In the genomic region with DNA sequence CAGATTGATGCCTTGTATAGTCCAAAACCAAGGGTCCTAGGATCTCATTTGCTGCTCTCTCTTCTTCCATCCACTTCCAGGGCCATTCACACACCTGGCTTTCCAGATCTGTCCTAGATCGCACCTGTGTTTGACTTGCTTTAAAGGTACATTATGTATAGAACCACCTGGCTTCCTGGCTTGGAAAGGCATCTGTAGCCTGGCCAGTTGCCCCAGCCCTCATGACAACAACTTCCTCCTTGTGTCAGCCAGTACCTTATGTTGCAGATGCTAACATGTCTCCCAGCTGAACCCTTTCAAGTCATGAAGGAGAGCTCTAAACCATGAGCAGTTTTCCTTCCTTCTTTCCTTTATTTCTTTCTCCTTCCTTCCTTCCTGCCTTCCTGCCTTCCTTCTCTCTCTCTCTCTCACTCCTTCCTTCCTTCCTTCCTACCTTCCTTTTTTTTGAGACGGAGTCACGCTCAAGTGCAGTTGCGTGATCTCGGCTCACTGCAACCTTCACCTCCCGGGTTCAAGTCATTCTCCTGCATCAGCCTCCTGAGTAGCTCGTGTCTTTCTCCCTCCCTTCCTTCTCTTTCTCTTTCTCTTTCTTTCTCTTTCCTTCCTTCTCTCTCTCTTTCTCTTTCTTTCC, we compare ENCODE assay signal across 1 cellular context.
A peak's percentile ranks its signal among the peaks of the same experiment; 100 is the strongest.
TF ChIP-seq lines count a peak whose summit lies in the region.

No MANE protein-coding gene starts in this region.

TF ChIP-seq in K562, 482 proteins besides CTCF, POLR2A, EP300 and RAD21:
- TF ChIP-seq ZNF316 (IDR thresholded peaks at IDR 0.05): no peak
- TF ChIP-seq, protein P1, sequence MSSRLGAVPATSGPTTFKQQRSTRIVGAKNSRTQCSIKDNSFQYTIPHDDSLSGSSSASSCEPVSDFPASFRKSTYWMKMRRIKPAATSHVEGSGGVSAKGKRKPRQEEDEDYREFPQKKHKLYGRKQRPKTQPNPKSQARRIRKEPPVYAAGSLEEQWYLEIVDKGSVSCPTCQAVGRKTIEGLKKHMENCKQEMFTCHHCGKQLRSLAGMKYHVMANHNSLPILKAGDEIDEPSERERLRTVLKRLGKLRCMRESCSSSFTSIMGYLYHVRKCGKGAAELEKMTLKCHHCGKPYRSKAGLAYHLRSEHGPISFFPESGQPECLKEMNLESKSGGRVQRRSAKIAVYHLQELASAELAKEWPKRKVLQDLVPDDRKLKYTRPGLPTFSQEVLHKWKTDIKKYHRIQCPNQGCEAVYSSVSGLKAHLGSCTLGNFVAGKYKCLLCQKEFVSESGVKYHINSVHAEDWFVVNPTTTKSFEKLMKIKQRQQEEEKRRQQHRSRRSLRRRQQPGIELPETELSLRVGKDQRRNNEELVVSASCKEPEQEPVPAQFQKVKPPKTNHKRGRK (tag; IDR thresholded peaks at IDR 0.05): peak; percentile 87
